8 cellular contexts compared by ENCODE assay signal in genomic region chr7:39623312-39624201, GRCh38. TPM values are rescaled to one million over a fixed set of nuclear protein-coding genes. Genes with fewer than 3 reads are reported as not detected.
A peak's percentile ranks its signal among the peaks of the same experiment; 100 is the strongest.
DNase-seq lines count a peak whose midpoint lies in the region; ATAC-seq and TF ChIP-seq lines count a peak whose summit lies in the region.

A gene with protein sequence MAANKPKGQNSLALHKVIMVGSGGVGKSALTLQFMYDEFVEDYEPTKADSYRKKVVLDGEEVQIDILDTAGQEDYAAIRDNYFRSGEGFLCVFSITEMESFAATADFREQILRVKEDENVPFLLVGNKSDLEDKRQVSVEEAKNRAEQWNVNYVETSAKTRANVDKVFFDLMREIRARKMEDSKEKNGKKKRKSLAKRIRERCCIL (plus strand): TSS chr7:39623572. CDS start chr7:39686668, 63,096 bp downstream.

- in situ Hi-C loops in mammary epithelial cell (cut with MboI; ENCODE audit: low sequenced_read_pairs in 2 of 2), result no loop called here

- H4K20me1 ChIP-seq in mammary epithelial cell (ENCODE audit: insufficient read depth, low read length), result no peaks in the 10 kb centered on the region

- POLR2A ChIA-PET in AG04449 (lab: Yijun Ruan, JAX), result interaction anchor here (0.9 to 2.0 kb wide), 8 partner anchors 10 to 112 kb away, joined by 3 to 14 read pairs (median 3); no protein-coding TSS in a partner anchor

- dilution Hi-C loops in mammary epithelial cell (cut with HindIII; ENCODE audit: low sequenced_read_pairs), result no loop called here

- H3K9me3 ChIP-seq in mammary epithelial cell (replicated peaks; ENCODE audit: insufficient read depth, low read length) (no peaks in the 10 kb centered on the region), iPS-20b (ENCODE audit: insufficient read depth, low read depth, low read length) (no peaks in the 10 kb centered on the region)

- H3K27me3 ChIP-seq in mammary epithelial cell (ENCODE audit: insufficient read depth, low read length) (no peaks in the 10 kb centered on the region), iPS-20b (ENCODE audit: insufficient read depth, low read length) (no peaks in the 10 kb centered on the region)

- 2% methylated on average over 27 of the region's 100 CpGs for WGBS in mammary epithelial cell (ENCODE audit: low coverage, missing lambda C conversion rate)

- peaks cover 66% of the 10 kb centered on the region for H3K79me2 ChIP-seq in mammary epithelial cell (ENCODE audit: insufficient read depth, low read length)

- no TSS peak for BruUV-seq in mammary epithelial cell (replicated peaks; lab: Mats Ljungman, UMichigan)

- intact Hi-C loops in mammary epithelial cell (cut with micrococcal nuclease), result loop anchor here (1.0 to 10.0 kb wide), 6 partner anchors 15 to 511 kb away; partner anchors contain the start of genes MPLKIP and SUGCT

- H3K36me3 ChIP-seq in mammary epithelial cell (ENCODE audit: insufficient read depth, low read length) (no peaks in the 10 kb centered on the region), iPS-20b (ENCODE audit: insufficient read depth, low read depth, low read length) (no peaks in the 10 kb centered on the region)

- H3K9ac ChIP-seq in mammary epithelial cell (ENCODE audit: insufficient read depth, low read length) (peak within 1 kb of the TSS; percentile 97), iPS-20b (ENCODE audit: low read depth, low read length) (peak within 1 kb of the TSS; percentile 97)

- CTCF ChIA-PET in AG04449 (lab: Yijun Ruan, JAX), result interaction anchor here (1.4 to 4.6 kb wide), 6 partner anchors 43 to 125 kb away, joined by 4 to 26 read pairs (median 10); no protein-coding TSS in a partner anchor
- CTCF ChIA-PET in mammary epithelial cell (lab: Charles Lee; ENCODE audit: low non-redundant PET), result interaction anchor here (1.7 kb wide), 1 partner anchor 43 kb away, joined by 5 read pairs; no protein-coding TSS in a partner anchor

- H3K4me1 ChIP-seq in mammary epithelial cell (ENCODE audit: insufficient read depth, low read length) (peaks cover 44% of the 10 kb centered on the region), iPS-20b (ENCODE audit: insufficient read depth, low read length) (peaks cover 24% of the 10 kb centered on the region)

- H2AFZ ChIP-seq in mammary epithelial cell (ENCODE audit: low read depth, low read length), result peak within 1 kb of the TSS; percentile 79

- H3K27ac ChIP-seq in mammary epithelial cell (ENCODE audit: insufficient read depth, low read depth, low read length), result peak within 1 kb of the TSS; percentile 88
- H3K27ac ChIP-seq in iPS-20b (ENCODE audit: low read length), result peak within 1 kb of the TSS; percentile 90
- peak within 1 kb of the TSS; percentile 77 to 98 (median 94) for H3K27ac ChIP-seq in skin epidermis

- H3K4me3 ChIP-seq in AG04449 (ENCODE audit: low read depth, low read length) (peak within 1 kb of the TSS; percentile 77), WI38 (ENCODE audit: low read depth, low read length) (peak within 1 kb of the TSS; percentile 86), mammary epithelial cell (replicated peaks in 1 of 3; ENCODE audit: insufficient read depth in 1 of 3, low read depth in 2 of 3, low read length in 3 of 3) (peak within 1 kb of the TSS; percentile 72 to 89 (median 76)), iPS-20b (ENCODE audit: low read length) (peak within 1 kb of the TSS; percentile 92), skin epidermis (peak within 1 kb of the TSS; percentile 78 to 97 (median 90))

- TF ChIP-seq CTCF in AG04449 (IDR thresholded peaks at IDR 0.05; ENCODE audit: insufficient read depth, low read length, missing control alignments) (no peak), WI38 (IDR thresholded peaks at IDR 0.05; ENCODE audit: low read depth, low read length) (no peak), mammary epithelial cell (conservative IDR thresholded peaks at IDR 0.05 in 1 of 2, IDR thresholded peaks at IDR 0.05 in 1 of 2; ENCODE audit: extremely low read depth in 1 of 2, insufficient read depth in 1 of 2, low read depth in 1 of 2, low read length in 2 of 2) (no peak)

- H3K4me2 ChIP-seq in mammary epithelial cell (ENCODE audit: insufficient read depth, low read depth, low read length), result peak within 1 kb of the TSS; percentile 94

- ATAC-seq in GM18870 (IDR thresholded peaks at IDR 0.05; ENCODE audit: unreplicated experiment) (peak; percentile 82), HG03108 (IDR thresholded peaks at IDR 0.05; ENCODE audit: unreplicated experiment) (peak; percentile 90)

- DNase-seq in AG04449 (ENCODE audit: low read depth, low spot score) (peak; percentile 55), NCI-H2227 (lab: John Stamatoyannopoulos, UW; ENCODE audit: unreplicated experiment) (peak; percentile 89), mammary epithelial cell (peak; percentile 93)

RNA-seq across cellular contexts. Expression of the gene that starts here (rescaled TPM):
- 10 to 100 TPM; 15.2 to 51.7 TPM for total RNA-seq in mammary epithelial cell
- 25.5 TPM for polyA plus RNA-seq in mammary epithelial cell
- polyA minus RNA-seq in mammary epithelial cell, result 39.3 TPM

Comparison
In these comparisons a context has a peak if more than half of its experiments do, and no peak if none do; other contexts are left out.
1. Peak in every context shown above with its lines: DNase-seq, ATAC-seq, H3K4me3 ChIP-seq and H3K27ac ChIP-seq.